ENCODE assay signal across 8 cellular contexts in the genomic region with DNA sequence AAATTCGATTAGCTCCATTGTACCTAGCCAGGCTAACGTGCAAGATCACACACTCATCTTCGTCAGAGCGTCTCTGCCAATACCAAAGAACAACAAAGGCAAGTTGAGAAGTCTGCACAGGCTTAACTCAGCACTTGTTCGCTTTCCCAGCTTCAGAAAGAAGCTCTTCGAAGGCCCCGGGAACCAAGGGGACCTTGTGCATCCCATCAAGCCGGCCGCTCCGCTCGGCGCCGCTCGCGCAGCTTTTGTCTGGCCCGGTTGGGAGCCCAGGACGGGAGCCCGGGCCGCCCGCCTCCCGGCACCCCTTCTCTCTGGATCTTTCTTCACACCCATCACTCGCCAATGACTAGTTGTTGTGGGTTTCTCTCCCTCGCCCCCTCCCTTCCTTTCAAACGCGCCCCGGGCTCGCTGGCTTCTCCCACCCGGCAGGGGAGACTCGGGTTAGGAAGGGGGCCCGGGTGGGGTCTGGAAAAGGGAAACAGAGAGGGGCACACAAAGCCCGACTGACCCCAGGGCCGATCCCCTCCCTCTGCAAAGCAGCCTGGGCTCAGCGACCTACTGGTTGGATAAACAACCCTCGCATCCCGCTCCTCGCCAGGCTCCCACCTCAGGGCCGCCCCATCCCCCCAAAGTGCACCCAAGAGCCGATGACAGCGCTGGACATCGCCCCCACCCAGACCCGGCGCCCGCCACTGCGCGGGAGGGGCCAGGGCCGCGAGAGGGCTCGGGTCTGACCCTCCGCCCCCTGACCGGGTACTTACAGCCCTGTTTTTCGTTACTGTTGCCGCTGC. TPM values are rescaled to one million over a fixed set of nuclear protein-coding genes. Genes with fewer than 3 reads are reported as not detected.
DNase-seq lines count a peak whose midpoint lies in the region; ATAC-seq and TF ChIP-seq lines count a peak whose summit lies in the region.

No MANE protein-coding gene starts in this region.

- peaks cover 12 to 28% of the 10 kb centered on the region in 2 donors for H3K36me3 Mint-ChIP-seq in activated T-cell treated with anti-CD3 and anti-CD28 coated beads, Interleukin-2, amount 50 U/mL, for 72 hours (ENCODE audit: insufficient read depth in 2 of 2)
- H3K36me3 Mint-ChIP-seq in naive thymus-derived CD8-positive, alpha-beta T cell = peaks cover 0 to 8% (median 0%) of the 10 kb centered on the region in 3 donors
- peaks cover 24% of the 10 kb centered on the region for H3K36me3 Mint-ChIP-seq in stimulated activated naive CD8-positive, alpha-beta T cell treated with anti-CD3 and anti-CD28 coated beads, Interleukin-15, Interleukin-2, amounts not matched to agents 100 ng/mL and 50 ng/mL, for 24 hours (ENCODE audit: low read depth)

- DNase-seq in activated T-cell treated with anti-CD3 and anti-CD28 coated beads, Interleukin-2, amount 50 U/mL, for 72 hours = peak; percentile 55
- peak; percentile 46 for DNase-seq in fibroblast of gingiva (ENCODE audit: low read depth)
- peak; percentile 30 to 72 (median 51) for DNase-seq in naive thymus-derived CD8-positive, alpha-beta T cell

- peaks cover 68% of the 10 kb centered on the region for H3K4me1 Mint-ChIP-seq in activated T-cell treated with anti-CD3 and anti-CD28 coated beads, Interleukin-2, amount 50 U/mL, for 72 hours (ENCODE audit: low read depth)
- peaks cover 41 to 82% (median 75%) of the 10 kb centered on the region in 4 donors for H3K4me1 Mint-ChIP-seq in naive thymus-derived CD8-positive, alpha-beta T cell
- peaks cover 72% of the 10 kb centered on the region for H3K4me1 Mint-ChIP-seq in stimulated activated naive CD8-positive, alpha-beta T cell treated with anti-CD3 and anti-CD28 coated beads, Interleukin-15, Interleukin-2, amounts not matched to agents 100 ng/mL and 50 ng/mL, for 24 hours (ENCODE audit: low read depth)

- H3K4me3 ChIP-seq in ACC112 (ENCODE audit: low read depth, low read length) = peak overlapping the region; percentile 80
- peak overlapping the region; percentile 88 for H3K4me3 ChIP-seq in OCI-LY3 (ENCODE audit: low read length)

- peak overlapping the region; percentile 74 for H3K4me2 ChIP-seq in OCI-LY3 (ENCODE audit: low read length)

- POLR2A ChIA-PET in naive thymus-derived CD8-positive, alpha-beta T cell (lab: Charles Lee) = interaction anchor here (0.5 to 3.6 kb wide), 19 partner anchors 8 to 1636 kb away, joined by 3 to 105 read pairs (median 4); a partner anchor contains a TSS

- peaks cover 76% of the 10 kb centered on the region for H3K79me2 ChIP-seq in ACC112 (ENCODE audit: control insufficient read depth, insufficient read depth, low read length, unreplicated experiment)
- H3K79me2 ChIP-seq in OCI-LY3 (ENCODE audit: low read length) = peaks cover 81% of the 10 kb centered on the region

- peak overlapping the region; percentile 43 for H2AFZ ChIP-seq in ACC112 (ENCODE audit: low read length, unreplicated experiment)
- peak overlapping the region; percentile 60 for H2AFZ ChIP-seq in OCI-LY3 (ENCODE audit: low read depth, low read length)

- H3K27me3 ChIP-seq in ACC112 (ENCODE audit: insufficient read depth, low read length) (no peaks in the 10 kb centered on the region), OCI-LY3 (ENCODE audit: low read depth, low read length) (no peaks in the 10 kb centered on the region)

- peak; percentile 26 for ATAC-seq in GM18520 (IDR thresholded peaks at IDR 0.05; ENCODE audit: unreplicated experiment)
- ATAC-seq in HG03103 (IDR thresholded peaks at IDR 0.05; ENCODE audit: low read depth, unreplicated experiment) = peak; percentile 19
- ATAC-seq in activated T-cell treated with anti-CD3 and anti-CD28 coated beads, Interleukin-2, amount 50 U/mL, for 72 hours (replicated peaks in 1 of 2) = peak; percentile 30 to 53
- peak; percentile 35 to 52 for ATAC-seq in naive thymus-derived CD8-positive, alpha-beta T cell

- peak overlapping the region; percentile 97 to 98 for H3K4me3 Mint-ChIP-seq in activated T-cell treated with anti-CD3 and anti-CD28 coated beads, Interleukin-2, amount 50 U/mL, for 72 hours
- peak overlapping the region; percentile 91 to 100 (median 99) for H3K4me3 Mint-ChIP-seq in naive thymus-derived CD8-positive, alpha-beta T cell
- peak overlapping the region; percentile 96 for H3K4me3 Mint-ChIP-seq in stimulated activated naive CD8-positive, alpha-beta T cell treated with anti-CD3 and anti-CD28 coated beads, Interleukin-15, Interleukin-2, amounts not matched to agents 100 ng/mL and 50 ng/mL, for 24 hours

- H3K27ac ChIP-seq in ACC112 (ENCODE audit: low read depth, low read length) = peak overlapping the region; percentile 90
- H3K27ac ChIP-seq in OCI-LY3 (ENCODE audit: low read length) = peak overlapping the region; percentile 94

- TF ChIP-seq CTCF in OCI-LY3 (IDR thresholded peaks at IDR 0.05; ENCODE audit: low read depth, low read length) = no peak

- H3K36me3 ChIP-seq in ACC112 (ENCODE audit: insufficient read depth, low read length) (no peaks in the 10 kb centered on the region), OCI-LY3 (replicated peaks; ENCODE audit: low read depth, low read length) (no peaks in the 10 kb centered on the region)

- H3K9me3 Mint-ChIP-seq in activated T-cell treated with anti-CD3 and anti-CD28 coated beads, Interleukin-2, amount 50 U/mL, for 72 hours = no peaks in the 10 kb centered on the region
- peaks cover 0 to 2% (median 0%) of the 10 kb centered on the region in 9 donors for H3K9me3 Mint-ChIP-seq in naive thymus-derived CD8-positive, alpha-beta T cell
- H3K9me3 Mint-ChIP-seq in stimulated activated naive CD8-positive, alpha-beta T cell treated with anti-CD3 and anti-CD28 coated beads, Interleukin-15, Interleukin-2, amounts not matched to agents 100 ng/mL and 50 ng/mL, for 24 hours = no peaks in the 10 kb centered on the region

- peak overlapping the region; percentile 100 for H3K27ac Mint-ChIP-seq in activated T-cell treated with anti-CD3 and anti-CD28 coated beads, Interleukin-2, amount 50 U/mL, for 72 hours
- peak overlapping the region; percentile 90 to 100 (median 99) for H3K27ac Mint-ChIP-seq in naive thymus-derived CD8-positive, alpha-beta T cell
- H3K27ac Mint-ChIP-seq in stimulated activated naive CD8-positive, alpha-beta T cell treated with anti-CD3 and anti-CD28 coated beads, Interleukin-15, Interleukin-2, amounts not matched to agents 100 ng/mL and 50 ng/mL, for 24 hours = peak overlapping the region; percentile 99

- H3K4me1 ChIP-seq in ACC112 (ENCODE audit: control insufficient read depth, insufficient read depth, low read length, unreplicated experiment) (peaks cover 14% of the 10 kb centered on the region), OCI-LY3 (ENCODE audit: low read length) (peaks cover 13% of the 10 kb centered on the region)

- peaks cover 21% of the 10 kb centered on the region; the same call in 1 of the 2 replicates for H4K20me1 ChIP-seq in OCI-LY3 (ENCODE audit: insufficient read depth, low read length)

- no peaks in the 10 kb centered on the region for H3K27me3 Mint-ChIP-seq in activated T-cell treated with anti-CD3 and anti-CD28 coated beads, Interleukin-2, amount 50 U/mL, for 72 hours (ENCODE audit: low read depth)
- H3K27me3 Mint-ChIP-seq in naive thymus-derived CD8-positive, alpha-beta T cell = peaks cover 0 to 3% (median 0%) of the 10 kb centered on the region in 5 donors
- H3K27me3 Mint-ChIP-seq in stimulated activated naive CD8-positive, alpha-beta T cell treated with anti-CD3 and anti-CD28 coated beads, Interleukin-15, Interleukin-2, amounts not matched to agents 100 ng/mL and 50 ng/mL, for 24 hours = no peaks in the 10 kb centered on the region

- H3K9me3 ChIP-seq in OCI-LY3 (ENCODE audit: insufficient read depth, low read length) = no peaks in the 10 kb centered on the region

- peak overlapping the region; percentile 99 for H3K9ac ChIP-seq in OCI-LY3 (ENCODE audit: low read length)

RNA-seq across cellular contexts. Expression of a gene that starts 0.5 kb away (rescaled TPM):
- total RNA-seq in activated T-cell treated with anti-CD3 and anti-CD28 coated beads, Interleukin-2, amount 50 U/mL, for 72 hours = 100 to 1,000 TPM in 1 of 2 donors, 10 to 100 TPM in 1; 95.1 to 121 TPM
- total RNA-seq in naive thymus-derived CD8-positive, alpha-beta T cell = 10 to 100 TPM; 72.1 to 73.5 TPM
- polyA plus RNA-seq in naive thymus-derived CD8-positive, alpha-beta T cell = 10 to 100 TPM; 10.8 to 15.2 (median 12.5) TPM

Comparison
In these comparisons a context has a peak if more than half of its experiments do, and no peak if none do; other contexts are left out.
1. Peak in every context shown above with its lines: DNase-seq, ATAC-seq, H3K4me3 ChIP-seq and H3K27ac ChIP-seq.